Comparison of ENCODE assay signal across 9 cellular contexts in genomic region chr16:11682655-11683096, GRCh38. TPM values are rescaled to one million over a fixed set of nuclear protein-coding genes. Genes with fewer than 3 reads are reported as not detected.
DNase-seq lines count a peak whose midpoint lies in the region; ATAC-seq and TF ChIP-seq lines count a peak whose summit lies in the region.
"Had no signal": no experiment of that assay in that cellular context is flagged by ENCODE, and none has a peak within 500 bp of the region (broad histone marks: within the 10 kb centered on the region; RNA-seq: fewer than 3 reads in every experiment).

No MANE protein-coding gene starts in this region.

- H3K27me3 Mint-ChIP-seq in activated naive CD8-positive, alpha-beta T cell = no peaks in the 10 kb centered on the region
- H3K27me3 Mint-ChIP-seq in nephron progenitor cell (ENCODE audit: low read depth, poor library complexity) = no peaks in the 10 kb centered on the region
- H3K27me3 Mint-ChIP-seq: activated naive CD8-positive, alpha-beta T cell treated with anti-CD3 and anti-CD28 coated beads, Interleukin-2, amount 10 ng/mL, durations not matched to agents 7 days and 5 days had no signal

- CTCF ChIA-PET in A673 (lab: Charles Lee) = no interaction called here

- intact Hi-C loops in A673 (cut with micrococcal nuclease; ENCODE audit: unreplicated experiment) = no loop called here

- no peak for TF ChIP-seq CTCF in nephron progenitor cell (IDR thresholded peaks at IDR 0.05)
- no peak for TF ChIP-seq CTCF in A673 (conservative IDR thresholded peaks at IDR 0.05; ENCODE audit: low read depth, low read length)

- H3K27ac ChIP-seq in A673 (ENCODE audit: low read depth, low read length, poor library complexity, severe bottlenecking) = no peak overlapping the region

- peaks cover 49% of the 10 kb centered on the region for H3K4me1 Mint-ChIP-seq in activated naive CD8-positive, alpha-beta T cell (ENCODE audit: low read depth)
- peaks cover 17% of the 10 kb centered on the region for H3K4me1 Mint-ChIP-seq in nephron progenitor cell

- no peaks in the 10 kb centered on the region for H3K9me3 ChIP-seq in A673 (ENCODE audit: low read depth, low read length, poor library complexity, severe bottlenecking)

- H3K9me3 Mint-ChIP-seq in activated naive CD8-positive, alpha-beta T cell (ENCODE audit: low read depth) = no peaks in the 10 kb centered on the region
- H3K9me3 Mint-ChIP-seq in nephron progenitor cell = no peaks in the 10 kb centered on the region
- H3K9me3 Mint-ChIP-seq: activated naive CD8-positive, alpha-beta T cell treated with anti-CD3 and anti-CD28 coated beads, Interleukin-2, amount 10 ng/mL, durations not matched to agents 7 days and 5 days had no signal

- H3K4me3 Mint-ChIP-seq in activated naive CD8-positive, alpha-beta T cell = no peak overlapping the region
- no peak overlapping the region for H3K4me3 Mint-ChIP-seq in nephron progenitor cell
- H3K4me3 Mint-ChIP-seq: activated naive CD8-positive, alpha-beta T cell treated with anti-CD3 and anti-CD28 coated beads, Interleukin-2, amount 10 ng/mL, durations not matched to agents 7 days and 5 days had no signal

- H3K4me1 ChIP-seq in A673 (ENCODE audit: insufficient read depth, low read length, poor library complexity, severe bottlenecking) = no peaks in the 10 kb centered on the region

- H3K36me3 ChIP-seq in A673 (ENCODE audit: insufficient read depth, low read length, poor library complexity, severe bottlenecking) = peaks cover 37% of the 10 kb centered on the region

- peak overlapping the region; percentile 76 for H3K27ac Mint-ChIP-seq in activated naive CD8-positive, alpha-beta T cell
- H3K27ac Mint-ChIP-seq in nephron progenitor cell = peak overlapping the region; percentile 27
- H3K27ac Mint-ChIP-seq: activated naive CD8-positive, alpha-beta T cell treated with anti-CD3 and anti-CD28 coated beads, Interleukin-2, amount 10 ng/mL, durations not matched to agents 7 days and 5 days had no signal

- no peaks in the 10 kb centered on the region for H3K27me3 ChIP-seq in A673 (replicated peaks; ENCODE audit: insufficient read depth, low read depth, low read length, poor library complexity)

- ATAC-seq in HG02938 (IDR thresholded peaks at IDR 0.05; ENCODE audit: unreplicated experiment) = peak; percentile 37

- DNase-seq in EL = peak; percentile 94
- no peak for DNase-seq in nephron progenitor cell
- no peak for DNase-seq in nucleus accumbens (lab: John Stamatoyannopoulos, UW)
- DNase-seq in A673 (ENCODE audit: low spot score) = no peak
- no peak for DNase-seq in HuH-7 (ENCODE audit: low spot score)
- DNase-seq in stimulated activated naive CD4-positive, alpha-beta T cell (lab: John Stamatoyannopoulos, UW) = no peak

- no peak overlapping the region for H3K4me3 ChIP-seq in A673 (ENCODE audit: low read depth, low read length, poor library complexity, severe bottlenecking)

- H3K36me3 Mint-ChIP-seq in activated naive CD8-positive, alpha-beta T cell = peaks cover 5% of the 10 kb centered on the region
- peaks cover 56% of the 10 kb centered on the region for H3K36me3 Mint-ChIP-seq in nephron progenitor cell (ENCODE audit: low read depth)

- POLR2A ChIA-PET in A673 (lab: Charles Lee; ENCODE audit: low non-redundant PET) = no interaction called here

- no TSS peak for BruUV-seq in A673 (replicated peaks; lab: Mats Ljungman, UMichigan)

RNA-seq across cellular contexts. Expression of gene SNN, which starts 14.4 kb away (rescaled TPM):
- 13.0 and 14.6 TPM in 2 replicates for total RNA-seq in A673 (2021)

RNA-seq across cellular contexts. Expression of gene TXNDC11, which starts 60.0 kb away (rescaled TPM):
- 17.0 and 17.6 TPM in 2 replicates for total RNA-seq in A673 (2021)
